Comparison of ENCODE assay signal across 37 cellular contexts in the genomic region with DNA sequence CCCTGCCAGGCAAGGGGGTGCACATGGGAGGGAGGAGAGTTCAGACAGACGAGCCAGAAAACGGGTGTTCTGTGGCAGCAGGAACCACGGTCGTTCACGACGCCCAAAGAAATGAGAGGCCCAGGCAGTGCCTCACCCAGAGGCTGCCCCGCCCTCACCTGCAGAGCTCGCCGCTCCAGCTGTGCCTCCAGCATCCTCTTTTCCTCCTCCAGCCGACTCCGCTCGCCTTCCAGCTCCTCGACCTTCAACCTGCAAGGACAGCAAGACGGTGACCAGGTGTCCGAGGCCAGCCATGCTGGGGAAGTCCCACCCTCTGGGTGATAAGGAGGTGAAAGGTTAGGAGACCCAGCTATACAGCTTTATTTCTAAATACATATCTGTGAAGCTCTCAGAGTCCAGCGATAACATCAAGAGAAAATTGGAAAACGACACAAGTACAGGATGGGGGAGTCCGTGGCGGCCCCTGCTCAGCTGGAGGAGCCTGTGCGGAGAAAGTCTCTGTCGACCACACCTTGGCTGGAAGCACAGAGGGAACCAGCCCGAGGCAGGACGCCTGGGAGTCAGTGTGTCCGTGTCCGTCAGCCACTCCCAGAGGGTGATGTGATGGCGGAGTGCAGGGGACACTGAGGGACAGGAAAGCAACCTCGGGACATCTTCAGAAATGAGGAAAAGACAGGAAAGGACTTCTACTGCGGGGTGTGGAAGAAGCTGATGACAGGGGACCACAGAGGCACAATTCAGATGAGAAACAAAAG.
"Had no signal": no experiment of that assay in that cellular context is flagged by ENCODE, and none has a peak within 500 bp of the region (broad histone marks: within the 10 kb centered on the region; RNA-seq: fewer than 3 reads in every experiment).

No MANE protein-coding gene starts in this region.

- H3K9me3 Mint-ChIP-seq: activated naive CD4-positive, alpha-beta T cell treated with anti-CD3 and anti-CD28 coated beads, Interleukin-2, amount 50 U/mL, for 24 hours had no signal

- ATAC-seq: activated CD8-positive, alpha-beta T cell treated with anti-CD3 and anti-CD28 coated beads for 36 hours; activated T-cell treated with anti-CD3 and anti-CD28 coated beads, Interleukin-2, amount 50 U/mL, for 72 hours; activated T-helper 17 cell treated with anti-CD3 and anti-CD28 coated beads, Interleukin-2, amount 50 U/mL, for 72 hours had no signal

- H3K4me3 ChIP-seq: ascending aorta, cardiac muscle cell, MG63, PC-9 had no signal

- H3K4me1 ChIP-seq: ascending aorta had no signal

- H3K27me3 ChIP-seq: ascending aorta, cardiac muscle cell, MG63 had no signal

- H3K4me2 ChIP-seq: PC-9 had no signal

- DNase-seq: activated CD4-positive, alpha-beta T cell treated with anti-CD3 and anti-CD28 coated beads for 1 hour; activated CD4-positive, alpha-beta T cell treated with anti-CD3 and anti-CD28 coated beads, Interleukin-2, amount 10 ng/mL, durations not matched to agents 24 days and 14 days; activated CD4-positive, alpha-beta T cell treated with anti-CD3 and anti-CD28 coated beads, Interleukin-2, amount 50 U/mL, for 4 hours; activated CD4-positive, CD25-positive, alpha-beta regulatory T cell; activated CD8-positive, alpha-beta T cell treated with anti-CD3 and anti-CD28 coated beads for 36 hours; activated gamma-delta T cell; activated naive CD4-positive, alpha-beta T cell treated with Interleukin-2 at 50 U/mL for 16 hours; activated naive CD8-positive, alpha-beta T cell treated with anti-CD3 and anti-CD28 coated beads, Interleukin-2, amount 10 ng/mL, durations not matched to agents 7 days and 5 days; activated T-cell treated with anti-CD3 and anti-CD28 coated beads, Interleukin-2, amount 50 U/mL, for 1 hour; activated T-cell treated with anti-CD3 and anti-CD28 coated beads, Interleukin-2, amount 50 U/mL, for 72 hours; amygdala; Karpas-422; KBM-7; MG63; NCI-H1048; NCI-H1105 treated with DMSO at 0.1 percent for 48 hours; NCI-H1436; NCI-H1694; NCI-H2029; NCI-H2107; NCI-H2171; NCI-H510A; NCI-H526; NCI-H748 treated with DMSO at 0.1 percent for 48 hours; NK-92 treated with Interleukin-12 subunit alpha and Interleukin-12 subunit beta, amount 100 ng/mL, for 24 hours; PC-9; Right ventricle myocardium superior; SW 1271; T-helper 1 cell; T-helper 2 cell; T-helper 9 cell; WERI-Rb-1 had no signal

- H3K9me3 ChIP-seq: ascending aorta had no signal

- H3K27ac Mint-ChIP-seq: activated CD4-positive, alpha-beta T cell treated with anti-CD3 and anti-CD28 coated beads, Interleukin-2, amount 10 ng/mL, durations not matched to agents 24 days and 14 days; activated CD8-positive, alpha-beta T cell treated with anti-CD3 and anti-CD28 coated beads for 36 hours; activated naive CD8-positive, alpha-beta T cell treated with anti-CD3 and anti-CD28 coated beads, Interleukin-2, amount 10 ng/mL, durations not matched to agents 7 days and 5 days; activated T-cell treated with anti-CD3 and anti-CD28 coated beads, Interleukin-2, amount 50 U/mL, for 72 hours; activated T-helper 17 cell treated with anti-CD3 and anti-CD28 coated beads, Interleukin-2, amount 50 U/mL, for 72 hours had no signal

- H3K4me3 Mint-ChIP-seq: activated CD4-positive, alpha-beta T cell treated with anti-CD3 and anti-CD28 coated beads, Interleukin-2, amount 10 ng/mL, durations not matched to agents 24 days and 14 days; activated CD8-positive, alpha-beta T cell treated with anti-CD3 and anti-CD28 coated beads for 36 hours; activated naive CD4-positive, alpha-beta T cell treated with anti-CD3 and anti-CD28 coated beads, Interleukin-2, amount 50 U/mL, for 24 hours; activated naive CD8-positive, alpha-beta T cell treated with anti-CD3 and anti-CD28 coated beads, Interleukin-2, amount 10 ng/mL, durations not matched to agents 7 days and 5 days; activated T-cell treated with anti-CD3 and anti-CD28 coated beads, Interleukin-2, amount 50 U/mL, for 72 hours; activated T-helper 17 cell treated with anti-CD3 and anti-CD28 coated beads, Interleukin-2, amount 50 U/mL, for 72 hours had no signal

- H2AFZ ChIP-seq: PC-9 had no signal

- H3K27me3 Mint-ChIP-seq: activated CD8-positive, alpha-beta T cell treated with anti-CD3 and anti-CD28 coated beads for 36 hours; activated naive CD4-positive, alpha-beta T cell treated with anti-CD3 and anti-CD28 coated beads, Interleukin-2, amount 50 U/mL, for 24 hours; activated T-helper 17 cell treated with anti-CD3 and anti-CD28 coated beads, Interleukin-2, amount 50 U/mL, for 72 hours had no signal

- H3K36me3 ChIP-seq: cardiac muscle cell had no signal

- H3K27ac ChIP-seq: ascending aorta, cardiac muscle cell, PC-9, RWPE1, WERI-Rb-1 had no signal
